14 cellular contexts compared by ENCODE assay signal in the genomic region with DNA sequence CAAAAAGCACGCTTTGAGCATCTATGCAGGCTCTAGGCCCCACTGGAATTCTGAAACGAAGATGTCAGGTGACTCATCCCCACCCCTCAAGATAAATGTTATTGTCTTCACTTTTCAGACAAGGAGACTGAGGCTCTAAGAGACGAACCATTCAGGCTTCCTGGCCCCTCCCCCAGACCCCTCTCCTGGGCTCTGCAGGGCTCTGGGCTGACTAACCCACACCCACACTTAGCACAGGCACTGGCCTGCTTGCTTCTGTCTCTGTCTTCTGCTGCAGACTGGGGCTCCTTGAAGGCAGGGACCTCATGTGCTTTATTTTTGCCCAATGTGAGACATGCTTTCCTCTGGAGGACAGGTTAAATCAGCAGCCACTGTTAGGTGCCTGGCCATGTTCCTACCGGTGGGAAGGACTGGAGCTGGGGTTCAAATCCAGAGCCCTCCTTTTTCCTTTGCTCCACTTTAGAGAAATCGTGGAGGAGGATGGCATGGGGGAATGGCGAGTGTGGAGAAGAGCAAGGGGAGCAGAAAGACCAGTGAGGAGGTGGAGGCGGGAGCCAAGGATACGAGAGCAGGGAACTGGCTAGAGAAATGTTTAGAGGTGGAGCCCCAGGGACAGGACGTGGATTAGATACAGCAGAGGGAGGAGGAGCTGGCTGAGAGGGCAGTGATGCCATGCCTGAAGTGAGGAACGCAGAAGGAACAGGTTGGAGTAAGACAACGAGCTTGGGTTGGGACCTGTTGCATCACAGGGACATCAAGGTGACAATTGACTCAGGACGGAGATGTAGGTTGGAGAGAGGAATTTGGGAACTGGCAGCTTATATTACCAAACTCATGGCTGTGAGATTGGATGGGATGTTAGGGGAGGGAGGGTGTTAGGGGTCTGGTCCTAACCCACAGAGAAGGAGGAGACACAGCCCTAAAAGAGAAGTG. TPM values are rescaled to one million over a fixed set of nuclear protein-coding genes. Genes with fewer than 3 reads are reported as not detected.
DNase-seq lines count a peak whose midpoint lies in the region; ATAC-seq, FAIRE-seq and TF ChIP-seq lines count a peak whose summit lies in the region.
"Had no signal": no experiment of that assay in that cellular context is flagged by ENCODE, and none has a peak within 500 bp of the region (broad histone marks: within the 10 kb centered on the region; RNA-seq: fewer than 3 reads in every experiment).

No MANE protein-coding gene starts in this region.

- WGBS in esophagus squamous epithelium, 2 donors, result 55 to 73% methylated on average over 10 to 12 of the region's 12 CpGs
- WGBS in pancreas, 2 donors, result 30 to 31% methylated on average over 12 of the region's 12 CpGs
- WGBS in heart right ventricle, 2 donors, result 76 to 78% methylated on average over 12 of the region's 12 CpGs

- no peak overlapping the region for H3K4me3 ChIP-seq in CD8-positive, alpha-beta memory T cell (ENCODE audit: low read length)
- H3K4me3 ChIP-seq in Peyer's patch (peak overlapping the region in 3 of 4 donors; percentile 11 to 53 (median 51)), esophagus squamous epithelium (peak overlapping the region in 3 of 4 donors; percentile 21 to 52 (median 30)), pancreas (peak overlapping the region; percentile 14 to 56 (median 34)), heart right ventricle (no peak overlapping the region)

- peaks cover 0 to 8% (median 0%) of the 10 kb centered on the region in 5 donors for H3K9me3 Mint-ChIP-seq in CD8-positive, alpha-beta memory T cell

- CTCF ChIA-PET in CD8-positive, alpha-beta memory T cell (lab: Charles Lee), result no interaction called here

- intact Hi-C loops in esophagus squamous epithelium (cut with DNase I), result no loop called here
- intact Hi-C loops in pancreas (cut with DNase I), result no loop called here
- intact Hi-C loops in heart right ventricle (cut with DNase I), result no loop called here

- H3K36me3 ChIP-seq in CD8-positive, alpha-beta memory T cell (ENCODE audit: insufficient read depth, low read length), result no peaks in the 10 kb centered on the region
- H3K36me3 ChIP-seq in Peyer's patch, result no peaks in the 10 kb centered on the region
- no peaks in the 10 kb centered on the region for H3K36me3 ChIP-seq in esophagus squamous epithelium
- peaks cover 0 to 5% (median 0%) of the 10 kb centered on the region in 3 donors for H3K36me3 ChIP-seq in pancreas
- no peaks in the 10 kb centered on the region for H3K36me3 ChIP-seq in heart right ventricle
- H3K36me3 ChIP-seq: right atrium auricular region had no signal

- ATAC-seq in pancreas (peak in 1 of 4 donors; percentile 3), HG02623 (IDR thresholded peaks at IDR 0.05; ENCODE audit: unreplicated experiment) (no peak), heart right ventricle (no peak)

- TF ChIP-seq CTCF in Peyer's patch (IDR thresholded peaks at IDR 0.05) (no peak), esophagus squamous epithelium (IDR thresholded peaks at IDR 0.05) (no peak), pancreas (IDR thresholded peaks at IDR 0.05) (no peak), heart right ventricle (IDR thresholded peaks at IDR 0.05) (no peak)

- H3K27me3 ChIP-seq in CD8-positive, alpha-beta memory T cell (ENCODE audit: insufficient read depth, low read length, poor library complexity, severe bottlenecking), result no peaks in the 10 kb centered on the region
- H3K27me3 ChIP-seq in Peyer's patch (no peaks in the 10 kb centered on the region), esophagus squamous epithelium (peaks cover 0 to 21% (median 0%) of the 10 kb centered on the region in 4 donors), pancreas (no peaks in the 10 kb centered on the region), heart right ventricle (peaks cover 0 to 9% (median 7%) of the 10 kb centered on the region in 7 donors)
- H3K27me3 ChIP-seq: right atrium auricular region had no signal

- no peaks in the 10 kb centered on the region for H3K36me3 Mint-ChIP-seq in CD8-positive, alpha-beta memory T cell

- no peak for TF ChIP-seq POLR2A in Peyer's patch (IDR thresholded peaks at IDR 0.05)
- no peak for TF ChIP-seq POLR2A in esophagus squamous epithelium (IDR thresholded peaks at IDR 0.05)

- H3K27ac ChIP-seq in CD8-positive, alpha-beta memory T cell (ENCODE audit: low read depth, low read length), result no peak overlapping the region
- H3K27ac ChIP-seq in Peyer's patch (peak overlapping the region in 3 of 4 donors; percentile 66 to 90 (median 69)), esophagus squamous epithelium (peak overlapping the region in 2 of 4 donors; percentile 3 to 77), pancreas (peak overlapping the region; percentile 38 to 79 (median 70)), heart right ventricle (no peak overlapping the region)
- H3K27ac ChIP-seq: right atrium auricular region had no signal

- FAIRE-seq in pancreas (lab: Jason Lieb, UNC), result no peak

- peaks cover 10% of the 10 kb centered on the region for H3K4me1 ChIP-seq in CD8-positive, alpha-beta memory T cell (ENCODE audit: insufficient read depth, low read length)
- H3K4me1 ChIP-seq in Peyer's patch, result peaks cover 0 to 30% (median 3%) of the 10 kb centered on the region in 4 donors
- peaks cover 7 to 40% (median 17%) of the 10 kb centered on the region in 3 donors for H3K4me1 ChIP-seq in esophagus squamous epithelium
- peaks cover 5 to 18% (median 11%) of the 10 kb centered on the region in 3 donors for H3K4me1 ChIP-seq in pancreas
- H3K4me1 ChIP-seq in heart right ventricle, result peaks cover 0 to 18% (median 12%) of the 10 kb centered on the region in 9 donors

- DNase-seq in CD8-positive, alpha-beta memory T cell, result no peak
- DNase-seq in Peyer's patch, result peak in 1 of 3 donors; percentile 36
- DNase-seq in esophagus squamous epithelium (lab: John Stamatoyannopoulos, UW), result no peak
- peak in 2 of 6 donors; percentile 13 to 22 for DNase-seq in pancreas
- no peak for DNase-seq in medulla oblongata (ENCODE audit: extremely low spot score)
- DNase-seq in heart right ventricle, result no peak
- DNase-seq in NCI-H82 treated with DMSO at 0.1 percent for 48 hours (lab: John Stamatoyannopoulos, UW; ENCODE audit: unreplicated experiment), result no peak
- DNase-seq: DND-41, NCI-H1092 treated with DMSO at 0.1 percent for 48 hours, SHP77 treated with DMSO at 0.1 percent for 48 hours had no signal

- POLR2A ChIA-PET in CD8-positive, alpha-beta memory T cell (lab: Charles Lee), result no interaction called here

- H3K4me3 Mint-ChIP-seq in CD8-positive, alpha-beta memory T cell, result peak overlapping the region in 5 of 7 donors; percentile 2 to 66 (median 45)

- peak overlapping the region in 4 of 8 donors; percentile 2 to 60 (median 30) for H3K27ac Mint-ChIP-seq in CD8-positive, alpha-beta memory T cell
- H3K27ac Mint-ChIP-seq: activated naive CD4-positive, alpha-beta T cell treated with anti-CD3 and anti-CD28 coated beads for 36 hours had no signal

- H3K4me1 Mint-ChIP-seq in CD8-positive, alpha-beta memory T cell, result peaks cover 16 to 29% (median 25%) of the 10 kb centered on the region in 3 donors

- H3K27me3 Mint-ChIP-seq in CD8-positive, alpha-beta memory T cell, result peaks cover 11 to 38% of the 10 kb centered on the region in 2 donors

- no peaks in the 10 kb centered on the region for H3K9me3 ChIP-seq in CD8-positive, alpha-beta memory T cell (ENCODE audit: low read length)
- no peaks in the 10 kb centered on the region for H3K9me3 ChIP-seq in Peyer's patch
- H3K9me3 ChIP-seq in esophagus squamous epithelium, result no peaks in the 10 kb centered on the region
- no peaks in the 10 kb centered on the region for H3K9me3 ChIP-seq in pancreas
- H3K9me3 ChIP-seq in heart right ventricle, result no peaks in the 10 kb centered on the region
- H3K9me3 ChIP-seq: right atrium auricular region had no signal

RNA-seq across cellular contexts. Expression of gene TMEM125, which starts 1.7 kb away (rescaled TPM):
- total RNA-seq in CD8-positive, alpha-beta memory T cell, result not detected
- polyA plus RNA-seq in CD8-positive, alpha-beta memory T cell, result not detected
- 10 to 100 TPM; 14.0 to 87.7 (median 74.8) TPM for total RNA-seq in Peyer's patch
- 10 to 100 TPM in 2 of 4 donors, 1 to 10 TPM in 2; 4.2 to 15.5 (median 10.2) TPM for total RNA-seq in esophagus squamous epithelium
- total RNA-seq in pancreas, result 10 to 100 TPM; 27.5 to 56.5 (median 38.6) TPM
- polyA plus RNA-seq in pancreas, result 10 to 100 TPM; 52.0 to 75.0 TPM
- under 1 TPM in 5 of 10 donors, not detected in 5; 0.15 to 0.37 (median 0.26) TPM for total RNA-seq in heart right ventricle
- under 1 TPM in 1 of 2 donors, not detected in 1; 0.16 TPM for polyA plus RNA-seq in heart right ventricle
- total RNA-seq: subcutaneous adipose tissue had no signal

RNA-seq across cellular contexts. Expression of gene C1orf210, which starts 13.9 kb away (rescaled TPM):
- total RNA-seq in CD8-positive, alpha-beta memory T cell, result not detected
- polyA plus RNA-seq in CD8-positive, alpha-beta memory T cell, result not detected
- total RNA-seq in Peyer's patch, result 10 to 100 TPM in 3 of 4 donors, 1 to 10 TPM in 1; 4.1 to 80.9 (median 74.4) TPM
- 10 to 100 TPM in 2 of 4 donors, 1 to 10 TPM in 2; 7.9 to 16.2 (median 11.4) TPM for total RNA-seq in esophagus squamous epithelium
- 10 to 100 TPM in 5 of 6 donors, 1 to 10 TPM in 1; 9.1 to 17.2 (median 12.4) TPM for total RNA-seq in pancreas
- 10 to 100 TPM in 1 of 2 donors, 1 to 10 TPM in 1; 5.7 to 13.7 TPM for polyA plus RNA-seq in pancreas
- total RNA-seq in heart right ventricle, result not detected
- not detected for polyA plus RNA-seq in heart right ventricle
- total RNA-seq: activated naive CD4-positive, alpha-beta T cell treated with anti-CD3 and anti-CD28 coated beads for 36 hours; right atrium auricular region had no signal

RNA-seq across cellular contexts. Expression of gene TIE1, which starts 29.3 kb away (rescaled TPM):
- total RNA-seq in CD8-positive, alpha-beta memory T cell, result under 1 TPM; 0.31 to 0.33 TPM
- polyA plus RNA-seq in CD8-positive, alpha-beta memory T cell, result not detected
- total RNA-seq in Peyer's patch, result 10 to 100 TPM in 2 of 4 donors, 1 to 10 TPM in 2; 5.6 to 38.8 (median 8.9) TPM
- total RNA-seq in esophagus squamous epithelium, result 10 to 100 TPM in 1 of 4 donors, 1 to 10 TPM in 3; 3.1 to 16.6 (median 5.9) TPM
- 1 to 10 TPM; 2.1 to 6.2 (median 3.7) TPM for total RNA-seq in pancreas
- 1 to 10 TPM; 6.9 to 8.3 TPM for polyA plus RNA-seq in pancreas
- total RNA-seq in heart right ventricle, result 10 to 100 TPM; 19.9 to 55.8 (median 28.4) TPM
- polyA plus RNA-seq in heart right ventricle, result 10 to 100 TPM; 38.7 to 43.7 TPM
- total RNA-seq: activated naive CD4-positive, alpha-beta T cell treated with anti-CD3 and anti-CD28 coated beads for 36 hours had no signal

Comparison
In these comparisons a context has a peak if more than half of its experiments do, and no peak if none do; other contexts are left out.
1. H3K27ac ChIP-seq: peak in Peyer's patch (3 of 4) and pancreas (4 of 4); none in CD8-positive, alpha-beta memory T cell (single experiment) and heart right ventricle (0 of 10).
2. H3K4me3 ChIP-seq: peak in Peyer's patch (3 of 4), esophagus squamous epithelium (3 of 4) and pancreas (4 of 4); none in CD8-positive, alpha-beta memory T cell (single experiment) and heart right ventricle (0 of 10).
3. RNA of gene C1orf210, which starts 13.9 kb away (total RNA-seq): 4.1 to 80.9 TPM in Peyer's patch, 7.9 to 16.2 TPM in esophagus squamous epithelium and 9.1 to 17.2 TPM in pancreas; not detected in CD8-positive, alpha-beta memory T cell and not detected in heart right ventricle; every median in the first group is over 4 times any median in the second.